Comparison of ENCODE assay signal across 25 cellular contexts in the genomic region with DNA sequence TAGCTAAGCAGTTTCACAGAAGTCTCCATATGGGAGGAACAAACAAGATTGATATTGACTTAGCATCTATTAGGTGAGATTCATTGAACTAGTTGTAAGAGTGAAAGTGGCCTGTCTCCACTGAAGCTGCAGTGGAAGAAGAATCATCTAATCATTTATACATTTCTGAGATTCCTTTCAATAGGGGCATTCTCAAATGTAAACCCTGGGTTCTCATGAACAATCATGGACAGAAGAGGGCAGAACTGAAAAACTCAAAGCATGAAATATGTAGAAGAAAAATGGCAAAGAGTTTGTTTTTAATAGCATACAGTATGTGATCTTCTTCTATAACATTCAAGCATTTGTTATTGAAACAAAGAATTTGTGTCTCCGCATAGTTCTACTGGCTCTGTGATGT. TPM values are rescaled to one million over a fixed set of nuclear protein-coding genes. Genes with fewer than 3 reads are reported as not detected.
DNase-seq lines count a peak whose midpoint lies in the region; ATAC-seq and TF ChIP-seq lines count a peak whose summit lies in the region.
"Had no signal": no experiment of that assay in that cellular context is flagged by ENCODE, and none has a peak within 500 bp of the region (broad histone marks: within the 10 kb centered on the region; RNA-seq: fewer than 3 reads in every experiment).

No MANE protein-coding gene starts in this region.

- no peaks in the 10 kb centered on the region for H3F3A ChIP-seq in smooth muscle cell (ENCODE audit: low read depth)

- TF ChIP-seq CTCF in BJ (IDR thresholded peaks at IDR 0.05; ENCODE audit: insufficient read depth, low read depth, low read length), result peak; percentile 21; the same call in 1 of the 2 replicates
- TF ChIP-seq CTCF in RWPE2 (IDR thresholded peaks at IDR 0.05; ENCODE audit: poor library complexity, severe bottlenecking), result no peak
- no peak for TF ChIP-seq CTCF in smooth muscle cell (IDR thresholded peaks at IDR 0.05; ENCODE audit: borderline replicate concordance, insufficient read depth, poor library complexity, severe bottlenecking)
- no peak for TF ChIP-seq CTCF in mammary epithelial cell (conservative IDR thresholded peaks at IDR 0.05 in 1 of 2, IDR thresholded peaks at IDR 0.05 in 1 of 2; ENCODE audit: extremely low read depth in 1 of 2, insufficient read depth in 1 of 2, low read depth in 1 of 2, low read length in 2 of 2)

- H3K36me3 ChIP-seq in BJ (ENCODE audit: control insufficient read depth, insufficient read depth, low read length) (no peaks in the 10 kb centered on the region), RWPE2 (ENCODE audit: low read depth) (no peaks in the 10 kb centered on the region), smooth muscle cell (ENCODE audit: low read depth) (no peaks in the 10 kb centered on the region), mammary epithelial cell (ENCODE audit: insufficient read depth, low read length) (no peaks in the 10 kb centered on the region)
- H3K36me3 ChIP-seq: transverse colon had no signal

- no peaks in the 10 kb centered on the region for H3K27me3 ChIP-seq in BJ (ENCODE audit: control insufficient read depth, insufficient read depth, low read length)
- no peaks in the 10 kb centered on the region for H3K27me3 ChIP-seq in RWPE2 (ENCODE audit: insufficient read depth, poor library complexity, severe bottlenecking)
- H3K27me3 ChIP-seq in smooth muscle cell (ENCODE audit: low read depth), result no peaks in the 10 kb centered on the region
- no peaks in the 10 kb centered on the region for H3K27me3 ChIP-seq in mammary epithelial cell (ENCODE audit: insufficient read depth, low read length)
- H3K27me3 ChIP-seq: transverse colon had no signal

- BruUV-seq in mammary epithelial cell (replicated peaks; lab: Mats Ljungman, UMichigan), result no TSS peak

- H3K9me3 ChIP-seq in RWPE2 (ENCODE audit: severe bottlenecking) (no peaks in the 10 kb centered on the region), smooth muscle cell (replicated peaks; ENCODE audit: low read depth) (no peaks in the 10 kb centered on the region), mammary epithelial cell (replicated peaks; ENCODE audit: insufficient read depth, low read length) (no peaks in the 10 kb centered on the region)
- H3K9me3 ChIP-seq: transverse colon had no signal

- POLR2A ChIA-PET in BJ (lab: Charles Lee), result no interaction called here

- 100% methylated on average over 1 of the region's 1 CpG for WGBS in smooth muscle cell (ENCODE audit: low lambda C conversion rate)
- whole genome bisulfite sequencing in mammary epithelial cell (ENCODE audit: low coverage, missing lambda C conversion rate), result 100% methylated on average over 1 of the region's 1 CpG

- H3K27ac ChIP-seq in RWPE2 (ENCODE audit: poor library complexity, severe bottlenecking), result peak overlapping the region; percentile 76
- H3K27ac ChIP-seq in smooth muscle cell (ENCODE audit: low read depth), result no peak overlapping the region
- no peak overlapping the region for H3K27ac ChIP-seq in mammary epithelial cell (ENCODE audit: insufficient read depth, low read depth, low read length)
- H3K27ac ChIP-seq: transverse colon had no signal

- H3K9ac ChIP-seq in smooth muscle cell (ENCODE audit: low read depth), result no peak overlapping the region
- no peak overlapping the region for H3K9ac ChIP-seq in mammary epithelial cell (ENCODE audit: insufficient read depth, low read length)

- no peak overlapping the region for H2AFZ ChIP-seq in smooth muscle cell (ENCODE audit: low read depth)
- H2AFZ ChIP-seq in mammary epithelial cell (ENCODE audit: low read depth, low read length), result no peak overlapping the region

- H4K20me1 ChIP-seq in smooth muscle cell (ENCODE audit: low read depth), result no peaks in the 10 kb centered on the region
- H4K20me1 ChIP-seq in mammary epithelial cell (ENCODE audit: insufficient read depth, low read length), result no peaks in the 10 kb centered on the region

- H3K4me1 ChIP-seq in RWPE2 (ENCODE audit: insufficient read depth, poor library complexity, severe bottlenecking) (peaks cover 9% of the 10 kb centered on the region), smooth muscle cell (ENCODE audit: low read depth) (peaks cover 16% of the 10 kb centered on the region), mammary epithelial cell (ENCODE audit: insufficient read depth, low read length) (peaks cover 9% of the 10 kb centered on the region)
- H3K4me1 ChIP-seq: transverse colon had no signal

- H3K4me3 ChIP-seq in BJ (ENCODE audit: low read depth, low read length) (no peak overlapping the region), RWPE2 (ENCODE audit: severe bottlenecking) (no peak overlapping the region), smooth muscle cell (no peak overlapping the region), mammary epithelial cell (replicated peaks in 1 of 3; ENCODE audit: insufficient read depth in 1 of 3, low read depth in 2 of 3, low read length in 3 of 3) (no peak overlapping the region)
- H3K4me3 ChIP-seq: K562, transverse colon had no signal

- H3K79me2 ChIP-seq in smooth muscle cell (ENCODE audit: low read depth), result no peaks in the 10 kb centered on the region
- no peaks in the 10 kb centered on the region for H3K79me2 ChIP-seq in mammary epithelial cell (ENCODE audit: insufficient read depth, low read length)

- intact Hi-C loops in mammary epithelial cell (cut with micrococcal nuclease), result no loop called here

- in situ Hi-C loops in mammary epithelial cell (cut with MboI; ENCODE audit: low sequenced_read_pairs in 2 of 2), result no loop called here

- CTCF ChIA-PET in BJ (lab: Yijun Ruan, JAX), result interaction anchor here (1.3 kb wide), 1 partner anchor 506 kb away, joined by 4 read pairs; no protein-coding TSS in a partner anchor
- CTCF ChIA-PET in mammary epithelial cell (lab: Charles Lee; ENCODE audit: low non-redundant PET), result no interaction called here

- DNase-seq in BJ (ENCODE audit: low read depth) (no peak), RWPE2 (ENCODE audit: low spot score) (no peak), glomerular visceral epithelial cell (ENCODE audit: extremely low spot score) (peak; percentile 40), smooth muscle cell (lab: John Stamatoyannopoulos, UW; ENCODE audit: unreplicated experiment) (no peak), mammary epithelial cell (no peak)
- DNase-seq: activated CD4-positive, alpha-beta memory T cell treated with anti-CD3 and anti-CD28 coated beads for 36 hours; anterior cingulate cortex; CD8-positive, alpha-beta T cell; GOT3; islet precursor cell; left ventricle myocardium superior; natural killer cell; NCI-H1105 treated with DMSO at 0.1 percent for 48 hours; NCI-H2029; NCI-H526; occipital lobe; retina; SHP77 treated with DMSO at 0.1 percent for 48 hours; stimulated activated CD4-positive, alpha-beta T cell treated with anti-CD3 and anti-CD28 coated beads, Interleukin-2, amount 100 ng/mL, for 24 hours; transverse colon had no signal

- H3K4me2 ChIP-seq in smooth muscle cell (peak overlapping the region; percentile 6), mammary epithelial cell (ENCODE audit: insufficient read depth, low read depth, low read length) (no peak overlapping the region)

- dilution Hi-C loops in mammary epithelial cell (cut with HindIII; ENCODE audit: low sequenced_read_pairs), result no loop called here

- no peak for ATAC-seq in RWPE2 (ENCODE audit: low read depth)
- ATAC-seq in GM18868 (IDR thresholded peaks at IDR 0.05; ENCODE audit: unreplicated experiment), result no peak
- ATAC-seq in HG02852 (IDR thresholded peaks at IDR 0.05; ENCODE audit: unreplicated experiment), result no peak
- ATAC-seq: activated naive CD4-positive, alpha-beta T cell treated with anti-CD3 and anti-CD28 coated beads, Interleukin-2, amount 50 U/mL, for 72 hours; CD8-positive, alpha-beta T cell; K562; left ventricle myocardium superior; natural killer cell had no signal

RNA-seq across cellular contexts. Expression of a gene that starts 17.6 kb away (rescaled TPM):
- polyA plus RNA-seq in BJ (2011; rRNA removed), result 235 and 341 TPM in 2 replicates
- 59.1 and 66.8 TPM in 2 replicates for polyA minus RNA-seq in BJ (2011; rRNA and poly(A)+ RNA removed)
- 50.5 and 54.9 TPM in 2 replicates for total RNA-seq in smooth muscle cell
- 38.6 and 39.8 TPM in 2 replicates for polyA plus RNA-seq in smooth muscle cell
- total RNA-seq in mammary epithelial cell, result 100 to 1,000 TPM in 1 of 2 donors, 10 to 100 TPM in 1; 20.0 to 306 TPM
- polyA plus RNA-seq in mammary epithelial cell, result 0.26 TPM
- 2.3 TPM for polyA minus RNA-seq in mammary epithelial cell
- total RNA-seq: activated CD4-positive, alpha-beta memory T cell treated with anti-CD3 and anti-CD28 coated beads for 36 hours; activated naive CD4-positive, alpha-beta T cell treated with anti-CD3 and anti-CD28 coated beads, Interleukin-2, amount 50 U/mL, for 72 hours; CD8-positive, alpha-beta T cell; HT1080; natural killer cell had no signal

Comparison
In these comparisons a context has a peak if more than half of its experiments do, and no peak if none do; other contexts are left out.
1. RNA of a gene that starts 17.6 kb away (polyA plus RNA-seq): 235 to 341 TPM in BJ and 38.6 to 39.8 TPM in smooth muscle cell; 0.26 TPM in mammary epithelial cell (single experiment); every median in the first group is over 10 times any median in the second.